ENCODE assay signal across 8 cellular contexts in genomic region chr7:76359111-76359986, GRCh38. TPM values are rescaled to one million over a fixed set of nuclear protein-coding genes. Genes with fewer than 3 reads are reported as not detected.
DNase-seq lines count a peak whose midpoint lies in the region; ATAC-seq and TF ChIP-seq lines count a peak whose summit lies in the region.

No MANE protein-coding gene starts in this region.

- peak overlapping the region; percentile 58 to 91 (median 72) for H3K4me3 ChIP-seq in fibroblast of lung (replicated peaks in 1 of 4; ENCODE audit: control extremely low read depth in 1 of 4, insufficient read depth in 1 of 4, low read depth in 3 of 4, low read length in 4 of 4)

- H2AFZ ChIP-seq in fibroblast of lung (ENCODE audit: low read length): peak overlapping the region; percentile 28

- peak overlapping the region; percentile 95 for H3K27ac Mint-ChIP-seq in activated T-helper 17 cell treated with anti-CD3 and anti-CD28 coated beads, Interleukin-2, amount 50 U/mL, for 72 hours
- H3K27ac Mint-ChIP-seq in naive thymus-derived CD8-positive, alpha-beta T cell: peak overlapping the region; percentile 70 to 98 (median 94)

- TF ChIP-seq CTCF in LNCAP (IDR thresholded peaks at IDR 0.05): peak; percentile 84
- TF ChIP-seq CTCF in fibroblast of lung (conservative IDR thresholded peaks at IDR 0.05 in 1 of 2, IDR thresholded peaks at IDR 0.05 in 1 of 2; ENCODE audit: low read depth in 1 of 2, low read length in 2 of 2): peak; percentile 65 to 69

- H4K20me1 ChIP-seq in fibroblast of lung (ENCODE audit: control insufficient read depth, extremely low read depth, insufficient read depth, low read length): peaks cover 5% of the 10 kb centered on the region

- no peaks in the 10 kb centered on the region for H3K9me3 Mint-ChIP-seq in activated T-helper 17 cell treated with anti-CD3 and anti-CD28 coated beads, Interleukin-2, amount 50 U/mL, for 72 hours
- H3K9me3 Mint-ChIP-seq in naive thymus-derived CD8-positive, alpha-beta T cell: no peaks in the 10 kb centered on the region

- peaks cover 32% of the 10 kb centered on the region for H3K4me1 Mint-ChIP-seq in activated T-helper 17 cell treated with anti-CD3 and anti-CD28 coated beads, Interleukin-2, amount 50 U/mL, for 72 hours
- H3K4me1 Mint-ChIP-seq in naive thymus-derived CD8-positive, alpha-beta T cell: peaks cover 18 to 47% (median 43%) of the 10 kb centered on the region in 4 donors

- peak overlapping the region; percentile 93 for H3K4me2 ChIP-seq in fibroblast of lung (ENCODE audit: extremely low read depth, insufficient read depth, low read length)

- no peaks in the 10 kb centered on the region for H3K27me3 ChIP-seq in fibroblast of lung (ENCODE audit: control insufficient read depth, insufficient read depth, low read length)

- H3K9me3 ChIP-seq in fibroblast of lung (ENCODE audit: control insufficient read depth, insufficient read depth, low read depth, low read length): no peaks in the 10 kb centered on the region

- H3K4me1 ChIP-seq in fibroblast of lung (ENCODE audit: control insufficient read depth, extremely low read depth, insufficient read depth, low read length): peaks cover 8% of the 10 kb centered on the region

- H3K27ac ChIP-seq in fibroblast of lung (ENCODE audit: insufficient read depth, low read length): peak overlapping the region; percentile 97

- H3K4me3 Mint-ChIP-seq in activated T-helper 17 cell treated with anti-CD3 and anti-CD28 coated beads, Interleukin-2, amount 50 U/mL, for 72 hours: peak overlapping the region; percentile 97
- H3K4me3 Mint-ChIP-seq in naive thymus-derived CD8-positive, alpha-beta T cell: peak overlapping the region; percentile 86 to 99 (median 90)

- H3K36me3 Mint-ChIP-seq in activated T-helper 17 cell treated with anti-CD3 and anti-CD28 coated beads, Interleukin-2, amount 50 U/mL, for 72 hours (ENCODE audit: low read depth): peaks cover 47% of the 10 kb centered on the region
- H3K36me3 Mint-ChIP-seq in naive thymus-derived CD8-positive, alpha-beta T cell: peaks cover 0 to 22% (median 16%) of the 10 kb centered on the region in 3 donors

- DNase-seq in EL (peak; percentile 99), H4 (ENCODE audit: low spot score) (peak; percentile 99), RPMI7951 (ENCODE audit: low read depth) (peak; percentile 98), fibroblast of lung (ENCODE audit: low read depth in 2 of 2) (peak; percentile 97 to 99)
- DNase-seq in naive thymus-derived CD8-positive, alpha-beta T cell: peak; percentile 90 to 98 (median 96)
- peak; percentile 89 to 99 (median 94) for DNase-seq in stimulated activated naive CD4-positive, alpha-beta T cell (lab: John Stamatoyannopoulos, UW)

- peak; percentile 94 for ATAC-seq in activated T-helper 17 cell treated with anti-CD3 and anti-CD28 coated beads, Interleukin-2, amount 50 U/mL, for 72 hours (replicated peaks)
- ATAC-seq in naive thymus-derived CD8-positive, alpha-beta T cell: peak; percentile 93 to 94

- H3K9ac ChIP-seq in fibroblast of lung (ENCODE audit: insufficient read depth, low read length): peak overlapping the region; percentile 98

- H3K27me3 Mint-ChIP-seq in activated T-helper 17 cell treated with anti-CD3 and anti-CD28 coated beads, Interleukin-2, amount 50 U/mL, for 72 hours: no peaks in the 10 kb centered on the region
- no peaks in the 10 kb centered on the region for H3K27me3 Mint-ChIP-seq in naive thymus-derived CD8-positive, alpha-beta T cell

- H3K36me3 ChIP-seq in fibroblast of lung (ENCODE audit: control insufficient read depth, insufficient read depth, low read length): peaks cover 2% of the 10 kb centered on the region

- POLR2A ChIA-PET in naive thymus-derived CD8-positive, alpha-beta T cell (lab: Charles Lee): interaction anchor here (0.6 to 3.3 kb wide), 6 partner anchors 33 to 1702 kb away, joined by 3 to 34 read pairs (median 6); partner anchors contain the start of gene GTF2I

- H3K79me2 ChIP-seq in fibroblast of lung (ENCODE audit: control insufficient read depth, insufficient read depth, low read length): peaks cover 44% of the 10 kb centered on the region

RNA-seq across cellular contexts. Expression of gene YWHAG, which starts 0.6 kb away (rescaled TPM):
- 100 and 148 TPM in 2 replicates for total RNA-seq in H4 (2014; rRNA removed; shearing (Covaris generic))
- 80.4 and 89.8 TPM in 2 replicates for total RNA-seq in RPMI7951 (2014; rRNA removed; shearing (Covaris generic))
- 100 to 1,000 TPM; 118 to 156 TPM for total RNA-seq in activated T-helper 17 cell treated with anti-CD3 and anti-CD28 coated beads, Interleukin-2, amount 50 U/mL, for 72 hours
- total RNA-seq in fibroblast of lung: 54.2 and 68.4 TPM in 2 replicates
- 80.4 and 85.7 TPM in 2 replicates for polyA plus RNA-seq in fibroblast of lung
- 130 and 136 TPM in 2 replicates for polyA plus RNA-seq in fibroblast of lung (2012)
- polyA minus RNA-seq in fibroblast of lung (ENCODE audit: low replicate concordance): 46.5 and 52.8 TPM in 2 replicates
- 10 to 100 TPM; 36.5 to 38.2 TPM for total RNA-seq in naive thymus-derived CD8-positive, alpha-beta T cell
- polyA plus RNA-seq in naive thymus-derived CD8-positive, alpha-beta T cell: 1 to 10 TPM; 1.4 to 1.9 (median 1.7) TPM

RNA-seq across cellular contexts. Expression of gene SSC4D, which starts 50.1 kb away (rescaled TPM):
- total RNA-seq in H4 (2014; rRNA removed; shearing (Covaris generic)): 1.6 and 2.0 TPM in 2 replicates
- 0.10 and 0.60 TPM in 2 replicates for total RNA-seq in RPMI7951 (2014; rRNA removed; shearing (Covaris generic))
- under 1 TPM; 0.50 to 0.61 TPM for total RNA-seq in activated T-helper 17 cell treated with anti-CD3 and anti-CD28 coated beads, Interleukin-2, amount 50 U/mL, for 72 hours
- 0.33 and 0.51 TPM in 2 replicates for total RNA-seq in fibroblast of lung
- polyA plus RNA-seq in fibroblast of lung: 0.42 and 0.45 TPM in 2 replicates
- 0.26 and 0.54 TPM in 2 replicates for polyA plus RNA-seq in fibroblast of lung (2012)
- polyA minus RNA-seq in fibroblast of lung (ENCODE audit: low replicate concordance): 0.43 TPM in 1 of 2 replicates, not detected in the other
- total RNA-seq in naive thymus-derived CD8-positive, alpha-beta T cell: not detected
- under 1 TPM in 2 of 3 donors, not detected in 1; 0.62 to 0.85 TPM for polyA plus RNA-seq in naive thymus-derived CD8-positive, alpha-beta T cell

RNA-seq across cellular contexts. Expression of gene HSPB1, which starts 56.9 kb away (rescaled TPM):
- 57.6 and 97.6 TPM in 2 replicates for total RNA-seq in H4 (2014; rRNA removed; shearing (Covaris generic))
- 147 and 157 TPM in 2 replicates for total RNA-seq in RPMI7951 (2014; rRNA removed; shearing (Covaris generic))
- total RNA-seq in activated T-helper 17 cell treated with anti-CD3 and anti-CD28 coated beads, Interleukin-2, amount 50 U/mL, for 72 hours: 10 to 100 TPM; 28.0 to 71.7 TPM
- total RNA-seq in fibroblast of lung: 36.2 and 70.0 TPM in 2 replicates
- polyA plus RNA-seq in fibroblast of lung: 234 and 235 TPM in 2 replicates
- polyA plus RNA-seq in fibroblast of lung (2012): 950 and 998 TPM in 2 replicates
- polyA minus RNA-seq in fibroblast of lung (ENCODE audit: low replicate concordance): 199 and 349 TPM in 2 replicates
- total RNA-seq in naive thymus-derived CD8-positive, alpha-beta T cell: 10 to 100 TPM; 48.5 to 49.4 TPM
- polyA plus RNA-seq in naive thymus-derived CD8-positive, alpha-beta T cell: 100 to 1,000 TPM in 2 of 3 donors, 10 to 100 TPM in 1; 96.4 to 128 (median 125) TPM

Comparison
In these comparisons a context has a peak if more than half of its experiments do, and no peak if none do; other contexts are left out.
1. Peak in every context shown above with its lines: DNase-seq, ATAC-seq, H3K4me3 ChIP-seq and H3K27ac ChIP-seq.